8 cellular contexts compared by ENCODE assay signal in the genomic region with DNA sequence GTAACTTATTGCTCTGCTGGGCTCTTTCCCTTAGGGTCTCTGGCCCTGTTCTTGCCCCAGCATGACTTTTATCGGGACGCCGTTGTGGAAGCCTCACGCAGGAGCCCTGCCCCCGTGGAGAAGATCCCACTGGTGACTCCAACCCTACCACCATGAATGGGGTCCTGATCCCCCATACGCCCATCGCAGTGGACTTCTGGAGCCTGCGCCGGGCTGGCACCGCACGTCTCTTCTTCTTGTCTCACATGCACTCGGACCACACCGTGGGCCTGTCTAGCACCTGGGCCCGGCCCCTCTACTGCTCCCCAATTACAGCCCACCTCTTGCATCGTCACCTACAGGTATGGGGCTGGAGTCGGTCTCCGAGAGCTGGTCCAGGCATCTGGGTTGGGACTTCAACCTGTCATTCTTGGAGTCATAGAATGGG. TPM values are rescaled to one million over a fixed set of nuclear protein-coding genes. Genes with fewer than 3 reads are reported as not detected.
DNase-seq lines count a peak whose midpoint lies in the region; ATAC-seq and TF ChIP-seq lines count a peak whose summit lies in the region.

No MANE protein-coding gene starts in this region.

- POLR2A ChIA-PET in BJ (lab: Charles Lee), result interaction anchor here (1.3 kb wide), 1 partner anchor 23 kb away, joined by 5 read pairs; a partner anchor contains a TSS
- POLR2A ChIA-PET in IMR-90 (lab: Charles Lee; ENCODE audit: unreplicated experiment), result no interaction called here

- TF ChIP-seq POLR2A in IMR-90 (IDR thresholded peaks at IDR 0.05; ENCODE audit: low read depth, low read length), result no peak
- no peak for TF ChIP-seq POLR2A in erythroblast (IDR thresholded peaks at IDR 0.05; ENCODE audit: low read length)

- in situ Hi-C loops in IMR-90 (cut with MboI; ENCODE audit: low sequenced_read_pairs), result loop anchor here (25.0 kb wide), 1 partner anchor 768 kb away; no protein-coding TSS in a partner anchor

- no peaks in the 10 kb centered on the region for H3K4me1 ChIP-seq in IMR-90 (ENCODE audit: control insufficient read depth, insufficient read depth, low read length)
- peaks cover 0 to 21% of the 10 kb centered on the region in 2 donors for H3K4me1 ChIP-seq in right atrium auricular region
- H3K4me1 ChIP-seq in skeletal muscle tissue (ENCODE audit: control insufficient read depth in 3 of 3, insufficient read depth in 3 of 3, low read length in 3 of 3), result peaks cover 15 to 30% (median 21%) of the 10 kb centered on the region in 3 donors

- H3K4me2 ChIP-seq in IMR-90 (ENCODE audit: low read depth, low read length), result peak overlapping the region; percentile 84

- H3K9ac ChIP-seq in IMR-90 (ENCODE audit: low read depth, low read length), result peak overlapping the region; percentile 65
- H3K9ac ChIP-seq in skeletal muscle tissue (ENCODE audit: low read depth in 1 of 3, low read length in 3 of 3), result peak overlapping the region; percentile 87 to 97 (median 89)

- H3K4ac ChIP-seq in IMR-90 (ENCODE audit: low read depth, low read length), result peak overlapping the region; percentile 63

- H4K8ac ChIP-seq in IMR-90 (ENCODE audit: low read depth in 2 of 2, low read length in 2 of 2), result peak overlapping the region; percentile 41 to 72

- intact Hi-C loops in IMR-90 (cut with micrococcal nuclease), result loop anchor here (1.0 to 10.0 kb wide), 5 partner anchors 24 to 511 kb away; a partner anchor contains a TSS

- peak overlapping the region; percentile 9 for H3K23ac ChIP-seq in IMR-90 (ENCODE audit: low read depth, low read length)

- peak overlapping the region; percentile 7 for H2BK5ac ChIP-seq in IMR-90 (ENCODE audit: low read depth, low read length, poor library complexity, severe bottlenecking)

- H3K9me3 ChIP-seq in IMR-90 (ENCODE audit: control insufficient read depth, insufficient read depth, low read length), result no peaks in the 10 kb centered on the region
- no peaks in the 10 kb centered on the region for H3K9me3 ChIP-seq in right atrium auricular region
- H3K9me3 ChIP-seq in skeletal muscle tissue (ENCODE audit: control insufficient read depth in 3 of 3, low read length in 3 of 3), result no peaks in the 10 kb centered on the region

- H3K14ac ChIP-seq in IMR-90 (replicated peaks; ENCODE audit: low read depth, low read length), result peak overlapping the region; percentile 49; the same call in 1 of the 2 replicates

- peak overlapping the region; percentile 62 for H4K91ac ChIP-seq in IMR-90 (ENCODE audit: insufficient read depth, low read depth, low read length)

- no peaks in the 10 kb centered on the region for H4K20me1 ChIP-seq in IMR-90 (ENCODE audit: insufficient read depth, low read length)

- CTCF ChIA-PET in BJ (lab: Yijun Ruan, JAX) (interaction anchor here (3.5 to 3.8 kb wide), 2 partner anchors 25 to 70 kb away, joined by 17 to 20 read pairs; a partner anchor contains a TSS), IMR-90 (lab: Yijun Ruan, JAX) (interaction anchor here (0.6 to 1.0 kb wide), 2 partner anchors 24 to 32 kb away, joined by 3 read pairs; a partner anchor contains a TSS)

- no peak overlapping the region; the same call in 1 of the 2 replicates for H4K5ac ChIP-seq in IMR-90 (ENCODE audit: low read depth, low read length)

- ATAC-seq in GM18870 (IDR thresholded peaks at IDR 0.05; ENCODE audit: unreplicated experiment) (peak; percentile 1), IMR-90 (ENCODE audit: low read depth) (no peak), GM18517 (IDR thresholded peaks at IDR 0.05; ENCODE audit: unreplicated experiment) (no peak)

- TSS peak; percentile 86 for BruUV-seq in IMR-90 (replicated peaks; lab: Mats Ljungman, UMichigan)

- H3K4me3 ChIP-seq in BJ (ENCODE audit: low read depth, low read length), result peak overlapping the region; percentile 51
- peak overlapping the region; percentile 58 for H3K4me3 ChIP-seq in IMR-90 (ENCODE audit: insufficient read depth, low read depth, low read length)
- peak overlapping the region; percentile 72 to 74 for H3K4me3 ChIP-seq in right atrium auricular region
- peak overlapping the region; percentile 91 to 98 (median 94) for H3K4me3 ChIP-seq in skeletal muscle tissue (ENCODE audit: low read length in 3 of 3)

- H2BK20ac ChIP-seq in IMR-90 (ENCODE audit: low read depth, low read length), result no peak overlapping the region

- TF ChIP-seq RAD21 in IMR-90 (IDR thresholded peaks at IDR 0.05; ENCODE audit: low read length), result no peak

- peak overlapping the region; percentile 52 for H2AK5ac ChIP-seq in IMR-90 (ENCODE audit: low read depth, low read length)

- no peaks in the 10 kb centered on the region for H3K27me3 ChIP-seq in BJ (ENCODE audit: control insufficient read depth, insufficient read depth, low read length)
- no peaks in the 10 kb centered on the region for H3K27me3 ChIP-seq in IMR-90 (ENCODE audit: control insufficient read depth, insufficient read depth, low read length)
- H3K27me3 ChIP-seq in right atrium auricular region, result no peaks in the 10 kb centered on the region
- no peaks in the 10 kb centered on the region for H3K27me3 ChIP-seq in skeletal muscle tissue (ENCODE audit: control insufficient read depth in 3 of 3, insufficient read depth in 3 of 3, low read length in 3 of 3)

- no peak overlapping the region for H2BK15ac ChIP-seq in IMR-90 (ENCODE audit: low read depth, low read length)

- peak overlapping the region; percentile 96 for H2AK9ac ChIP-seq in IMR-90 (replicated peaks; ENCODE audit: low read depth, low read length, poor library complexity)

- DNase-seq in BJ (ENCODE audit: low read depth) (no peak), IMR-90 (no peak), activated T-helper 1 cell treated with Interleukin-2 at 50 U/mL for 16 hours (ENCODE audit: low read depth) (peak; percentile 10), right atrium auricular region (ENCODE audit: low spot score) (peak; percentile 60), erythroblast (lab: John Stamatoyannopoulos, UW) (no peak)

- H3K27ac ChIP-seq in IMR-90 (ENCODE audit: insufficient read depth, low read length) (peak overlapping the region; percentile 52; the same call in 1 of the 2 replicates), right atrium auricular region (peak overlapping the region; percentile 91 to 94), skeletal muscle tissue (ENCODE audit: low read depth, low read length) (peak overlapping the region; percentile 88)

- H2AFZ ChIP-seq in IMR-90 (replicated peaks; ENCODE audit: low read length, poor library complexity), result peak overlapping the region; percentile 91

- peak overlapping the region; percentile 16; the same call in 1 of the 2 replicates for H2BK120ac ChIP-seq in IMR-90 (ENCODE audit: low read depth, low read length)

- H3K56ac ChIP-seq in IMR-90 (ENCODE audit: extremely low read depth, insufficient read depth, low read length), result peak overlapping the region; percentile 73

- H3K36me3 ChIP-seq in BJ (ENCODE audit: control insufficient read depth, insufficient read depth, low read length), result no peaks in the 10 kb centered on the region; the same call in 1 of the 2 replicates
- peaks cover 5% of the 10 kb centered on the region; the same call in 1 of the 2 replicates for H3K36me3 ChIP-seq in IMR-90 (ENCODE audit: control insufficient read depth, insufficient read depth, low read length)
- H3K36me3 ChIP-seq in right atrium auricular region, result peaks cover 22% of the 10 kb centered on the region
- peaks cover 6 to 26% (median 20%) of the 10 kb centered on the region in 3 donors for H3K36me3 ChIP-seq in skeletal muscle tissue (ENCODE audit: control insufficient read depth in 3 of 3, insufficient read depth in 3 of 3, low read length in 3 of 3)

- peaks cover 3% of the 10 kb centered on the region for H3K9me1 ChIP-seq in IMR-90 (ENCODE audit: insufficient read depth, low read length)

- dilution Hi-C loops in IMR-90 (cut with HindIII; ENCODE audit: low sequenced_read_pairs, unreplicated experiment), result no loop called here

- TF ChIP-seq CTCF in BJ (IDR thresholded peaks at IDR 0.05; ENCODE audit: insufficient read depth, low read depth, low read length), result no peak
- TF ChIP-seq CTCF in IMR-90 (conservative IDR thresholded peaks at IDR 0.05; ENCODE audit: low read depth, low read length), result no peak
- peak in 1 of 2 donors; percentile 26 for TF ChIP-seq CTCF in right atrium auricular region (IDR thresholded peaks at IDR 0.05)

- peaks cover 29 to 44% of the 10 kb centered on the region in 2 experiments for H3K79me1 ChIP-seq in IMR-90 (ENCODE audit: low read depth in 1 of 2, low read length in 2 of 2)

- 0% methylated on average over 3 of the region's 17 CpGs; no CpG with 5 or more reads in 1 of the 2 experiments for WGBS in IMR-90 (ENCODE audit: extremely low coverage in 2 of 2, insufficient read length in 1 of 2), 2 experiments

- no peak overlapping the region; the same call in 1 of the 2 replicates for H3K18ac ChIP-seq in IMR-90 (ENCODE audit: low read depth, low read length)

RNA-seq across cellular contexts. Expression of a gene that starts 0.3 kb away (rescaled TPM):
- polyA plus RNA-seq in BJ (2011; rRNA removed), result 3.4 and 4.5 TPM in 2 replicates
- 3.2 and 4.8 TPM in 2 replicates for polyA minus RNA-seq in BJ (2011; rRNA and poly(A)+ RNA removed)
- total RNA-seq in IMR-90 (2012; rRNA removed), result 6.1 TPM in 2 replicates
- polyA plus RNA-seq in IMR-90 (2012; rRNA removed), result 4.4 and 4.9 TPM in 2 replicates
- 2.6 and 2.7 TPM in 2 replicates for polyA plus RNA-seq in IMR-90 (2012; cell fraction: cytosol; rRNA removed)
- polyA plus RNA-seq in IMR-90 (2012; cell fraction: nucleus; rRNA removed; ENCODE audit: low replicate concordance), result 1.1 and 1.4 TPM in 2 replicates
- total RNA-seq in right atrium auricular region, result 1 to 10 TPM; 1.4 to 2.4 TPM
- total RNA-seq in skeletal muscle tissue, result 3.7 TPM

RNA-seq across cellular contexts. Expression of a gene that starts 0.8 kb away (rescaled TPM):
- polyA plus RNA-seq in BJ (2011; rRNA removed) (9.5 and 13.2 TPM in 2 replicates), IMR-90 (2012; rRNA removed) (11.7 and 15.6 TPM in 2 replicates)
- polyA minus RNA-seq in BJ (2011; rRNA and poly(A)+ RNA removed), result 9.7 and 11.4 TPM in 2 replicates
- total RNA-seq in IMR-90 (2012; rRNA removed) (16.7 and 18.1 TPM in 2 replicates), right atrium auricular region (1 to 10 TPM; 8.3 to 9.6 TPM), skeletal muscle tissue (16.7 TPM)
- 2.7 and 6.6 TPM in 2 replicates for polyA plus RNA-seq in IMR-90 (2012; cell fraction: cytosol; rRNA removed)
- 9.4 and 58.1 TPM in 2 replicates for polyA plus RNA-seq in IMR-90 (2012; cell fraction: nucleus; rRNA removed; ENCODE audit: low replicate concordance)

RNA-seq across cellular contexts. Expression of a gene that starts 18.1 kb away (rescaled TPM):
- polyA plus RNA-seq in BJ (2011; rRNA removed), result 0.02 and 0.06 TPM in 2 replicates
- polyA minus RNA-seq in BJ (2011; rRNA and poly(A)+ RNA removed), result 0.05 TPM in 2 replicates
- under 0.01 TPM in 2 replicates for total RNA-seq in IMR-90 (2012; rRNA removed)
- polyA plus RNA-seq in IMR-90 (2012; rRNA removed), result 0.15 and 0.22 TPM in 2 replicates
- not detected in 2 replicates for polyA plus RNA-seq in IMR-90 (2012; cell fraction: cytosol; rRNA removed)
- polyA plus RNA-seq in IMR-90 (2012; cell fraction: nucleus; rRNA removed; ENCODE audit: low replicate concordance), result 0.09 and 0.37 TPM in 2 replicates
- under 1 TPM in 1 of 2 donors, not detected in 1; 0.08 TPM for total RNA-seq in right atrium auricular region
- total RNA-seq in skeletal muscle tissue, result under 0.01 TPM

RNA-seq across cellular contexts. Expression of a gene that starts 23.7 kb away (rescaled TPM):
- polyA plus RNA-seq in BJ (2011; rRNA removed) (27.6 and 29.7 TPM in 2 replicates), IMR-90 (2012; rRNA removed) (15.1 and 15.3 TPM in 2 replicates)
- 62.4 and 95.6 TPM in 2 replicates for polyA minus RNA-seq in BJ (2011; rRNA and poly(A)+ RNA removed)
- total RNA-seq in IMR-90 (2012; rRNA removed) (25.3 and 33.9 TPM in 2 replicates), right atrium auricular region (10 to 100 TPM; 50.1 to 58.1 TPM), skeletal muscle tissue (28.2 TPM)
- 3.0 and 9.2 TPM in 2 replicates for polyA plus RNA-seq in IMR-90 (2012; cell fraction: cytosol; rRNA removed)
- 17.7 and 21.3 TPM in 2 replicates for polyA plus RNA-seq in IMR-90 (2012; cell fraction: nucleus; rRNA removed; ENCODE audit: low replicate concordance)

RNA-seq across cellular contexts. Expression of a gene that starts 33.9 kb away (rescaled TPM):
- polyA plus RNA-seq in BJ (2011; rRNA removed) (0.02 and 0.06 TPM in 2 replicates), IMR-90 (2012; rRNA removed) (0.07 and 0.14 TPM in 2 replicates)
- polyA minus RNA-seq in BJ (2011; rRNA and poly(A)+ RNA removed), result not detected in 2 replicates
- total RNA-seq in IMR-90 (2012; rRNA removed) (0.18 and 0.28 TPM in 2 replicates), right atrium auricular region (1 to 10 TPM in 1 of 2 donors, under 1 TPM in 1; 0.33 to 2.0 TPM), skeletal muscle tissue (1.0 TPM)
- polyA plus RNA-seq in IMR-90 (2012; cell fraction: cytosol; rRNA removed), result 0.01 TPM in 1 of 2 replicates, not detected in the other
- 0.02 and 0.32 TPM in 2 replicates for polyA plus RNA-seq in IMR-90 (2012; cell fraction: nucleus; rRNA removed; ENCODE audit: low replicate concordance)

Comparison
In these comparisons a context has a peak if more than half of its experiments do, and no peak if none do; other contexts are left out.
1. DNase-seq: peak in activated T-helper 1 cell treated with Interleukin-2 at 50 U/mL for 16 hours (single experiment) and right atrium auricular region (single experiment); none in BJ (single experiment), IMR-90 (single experiment) and erythroblast (0 of 2).
2. Peak in every context shown above with its lines, with median percentiles within 50 percentile points of each other: H3K4me3 ChIP-seq and H3K27ac ChIP-seq.